Comparison of ENCODE assay signal across 8 cellular contexts in the genomic region with DNA sequence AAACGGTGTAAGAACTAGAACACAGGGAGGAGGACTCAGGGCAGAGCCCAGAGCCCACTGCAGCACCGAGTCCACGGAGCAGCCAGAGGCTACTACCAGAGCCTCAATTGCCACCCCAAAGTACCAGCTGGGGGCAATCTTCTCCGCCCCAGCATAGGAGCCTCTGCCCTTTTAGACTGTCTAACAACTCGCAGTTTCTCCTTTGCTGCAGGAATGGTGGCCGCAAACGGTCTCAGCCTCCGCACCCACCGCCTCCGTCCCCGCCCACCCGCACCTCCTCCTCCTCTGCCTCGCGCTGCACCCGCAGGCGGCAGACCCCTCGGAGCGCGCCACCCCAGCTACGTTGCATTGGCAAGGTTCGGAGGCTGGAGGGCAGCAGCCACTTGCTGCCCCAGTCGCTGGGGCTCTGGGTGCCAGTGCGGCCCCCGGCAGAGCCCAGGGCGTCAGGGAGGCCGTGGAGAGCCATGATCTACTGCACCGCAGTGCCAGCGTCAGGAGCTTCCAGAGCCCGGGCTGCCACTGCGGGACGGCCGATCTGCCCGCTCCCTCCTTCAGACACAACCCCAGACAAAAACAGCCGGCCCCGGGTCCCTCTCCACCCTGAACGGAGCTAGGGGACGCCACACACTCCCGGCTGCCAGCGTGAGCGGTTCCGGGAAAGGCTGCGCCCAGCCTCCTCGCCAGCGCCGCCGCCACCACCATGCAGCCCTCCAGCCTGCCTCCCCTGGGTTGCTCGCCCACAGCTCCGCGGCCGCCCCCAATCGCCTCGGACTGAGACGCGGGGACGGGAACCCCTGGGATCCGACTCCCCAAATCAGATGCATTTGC. TPM values are rescaled to one million over a fixed set of nuclear protein-coding genes. Genes with fewer than 3 reads are reported as not detected.
DNase-seq lines count a peak whose midpoint lies in the region; ATAC-seq and TF ChIP-seq lines count a peak whose summit lies in the region.

No MANE protein-coding gene starts in this region.

- H3K27ac Mint-ChIP-seq in effector memory CD8-positive, alpha-beta T cell: no peak overlapping the region

- peak overlapping the region; percentile 79 for H3K4me3 ChIP-seq in WERI-Rb-1 (ENCODE audit: low read depth, low read length)
- H3K4me3 ChIP-seq in mucosa of rectum (ENCODE audit: low read length in 2 of 2): peak overlapping the region; percentile 43 to 47
- peak overlapping the region; percentile 40 for H3K4me3 ChIP-seq in urinary bladder (ENCODE audit: low read depth, low read length)

- 1% methylated on average over 56 of the region's 56 CpGs for WGBS in urinary bladder

- no peaks in the 10 kb centered on the region for H3K9me3 ChIP-seq in WERI-Rb-1 (ENCODE audit: severe bottlenecking)
- H3K9me3 ChIP-seq in mucosa of rectum (ENCODE audit: control insufficient read depth in 2 of 2, low read length in 2 of 2): no peaks in the 10 kb centered on the region

- ATAC-seq in HG02885 (IDR thresholded peaks at IDR 0.05; ENCODE audit: poor library complexity, unreplicated experiment) (peak; percentile 33), GM18520 (IDR thresholded peaks at IDR 0.05; ENCODE audit: unreplicated experiment) (no peak)
- peak; percentile 47 for ATAC-seq in effector memory CD8-positive, alpha-beta T cell (replicated peaks)

- DNase-seq in WERI-Rb-1 (peak; percentile 59), Kasumi-1 (lab: John Stamatoyannopoulos, UW) (no peak)
- DNase-seq in effector memory CD8-positive, alpha-beta T cell: no peak

- H3K27ac ChIP-seq in WERI-Rb-1 (no peak overlapping the region), mucosa of rectum (ENCODE audit: low read depth in 2 of 2, low read length in 2 of 2) (no peak overlapping the region), urinary bladder (ENCODE audit: low read depth) (no peak overlapping the region)

- no peaks in the 10 kb centered on the region for H3K36me3 Mint-ChIP-seq in effector memory CD8-positive, alpha-beta T cell (ENCODE audit: insufficient read depth)

- H3K27me3 Mint-ChIP-seq in effector memory CD8-positive, alpha-beta T cell: peaks cover 51 to 60% of the 10 kb centered on the region in 2 donors

- TF ChIP-seq CTCF in GM12873 (IDR thresholded peaks at IDR 0.05; ENCODE audit: insufficient read depth, low read depth, low read length, missing control alignments): peak; percentile 26
- TF ChIP-seq CTCF in WERI-Rb-1 (IDR thresholded peaks at IDR 0.05; ENCODE audit: low read depth, low read length): peak; percentile 65

- peak overlapping the region; percentile 66 to 77 for H3K4me3 Mint-ChIP-seq in effector memory CD8-positive, alpha-beta T cell

- H3K4me1 ChIP-seq in mucosa of rectum (ENCODE audit: control insufficient read depth in 2 of 2, insufficient read depth in 2 of 2, low read length in 2 of 2): peaks cover 0 to 3% of the 10 kb centered on the region in 2 donors
- no peaks in the 10 kb centered on the region for H3K4me1 ChIP-seq in urinary bladder (ENCODE audit: insufficient read depth)

- no peaks in the 10 kb centered on the region for H3K36me3 ChIP-seq in WERI-Rb-1
- no peaks in the 10 kb centered on the region for H3K36me3 ChIP-seq in mucosa of rectum (ENCODE audit: control insufficient read depth in 2 of 2, insufficient read depth in 2 of 2, low read length in 2 of 2)
- H3K36me3 ChIP-seq in urinary bladder (ENCODE audit: insufficient read depth): no peaks in the 10 kb centered on the region

- no peaks in the 10 kb centered on the region for H3K9me3 Mint-ChIP-seq in effector memory CD8-positive, alpha-beta T cell

- H3K27me3 ChIP-seq in WERI-Rb-1 (ENCODE audit: insufficient read depth, low read depth, severe bottlenecking): peaks cover 8% of the 10 kb centered on the region
- peaks cover 14 to 35% of the 10 kb centered on the region in 2 donors for H3K27me3 ChIP-seq in mucosa of rectum (ENCODE audit: control insufficient read depth in 2 of 2, insufficient read depth in 2 of 2, low read length in 2 of 2)

- H3K9ac ChIP-seq in mucosa of rectum (ENCODE audit: low read depth in 1 of 2, low read length in 2 of 2): peak overlapping the region in 1 of 2 donors; percentile 24

- H3K4me1 Mint-ChIP-seq in effector memory CD8-positive, alpha-beta T cell (ENCODE audit: low read depth in 2 of 2): peaks cover 20 to 25% of the 10 kb centered on the region in 2 donors

RNA-seq across cellular contexts. Expression of gene FGF14, which starts 1.8 kb away (rescaled TPM):
- 4.5 TPM for total RNA-seq in urinary bladder
- 0.20 TPM for polyA plus RNA-seq in urinary bladder
